ENCODE assay signal across 1 cellular context in the genomic region with DNA sequence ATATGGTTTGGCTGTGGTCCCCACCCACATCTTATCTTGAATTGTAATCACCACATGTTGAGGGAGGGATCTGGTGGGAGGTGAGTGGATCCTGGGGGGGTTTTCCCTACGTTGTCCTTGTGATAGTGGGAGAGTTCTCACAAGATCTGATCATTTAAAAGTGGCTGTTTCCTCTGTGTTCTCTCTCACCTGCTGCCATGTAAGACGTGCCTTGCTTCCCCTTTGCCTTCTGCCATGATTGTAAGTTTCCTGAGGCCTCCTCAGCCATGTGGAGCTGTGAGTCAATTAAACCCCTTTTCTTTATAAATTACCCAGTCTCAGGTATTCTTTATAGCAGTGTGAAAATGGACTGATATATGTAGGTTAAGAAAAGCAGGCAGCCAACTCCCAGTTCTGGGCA. TPM values are rescaled to one million over a fixed set of nuclear protein-coding genes. Genes with fewer than 3 reads are reported as not detected.
"Had no signal": no experiment of that assay in that cellular context is flagged by ENCODE, and none has a peak within 500 bp of the region (broad histone marks: within the 10 kb centered on the region; RNA-seq: fewer than 3 reads in every experiment).

No MANE protein-coding gene starts in this region.

RNA-seq across cellular contexts. Expression of a gene that starts 29.7 kb away (rescaled TPM):
- total RNA-seq: HT1080 had no signal
